19 cellular contexts compared by ENCODE assay signal in the genomic region with DNA sequence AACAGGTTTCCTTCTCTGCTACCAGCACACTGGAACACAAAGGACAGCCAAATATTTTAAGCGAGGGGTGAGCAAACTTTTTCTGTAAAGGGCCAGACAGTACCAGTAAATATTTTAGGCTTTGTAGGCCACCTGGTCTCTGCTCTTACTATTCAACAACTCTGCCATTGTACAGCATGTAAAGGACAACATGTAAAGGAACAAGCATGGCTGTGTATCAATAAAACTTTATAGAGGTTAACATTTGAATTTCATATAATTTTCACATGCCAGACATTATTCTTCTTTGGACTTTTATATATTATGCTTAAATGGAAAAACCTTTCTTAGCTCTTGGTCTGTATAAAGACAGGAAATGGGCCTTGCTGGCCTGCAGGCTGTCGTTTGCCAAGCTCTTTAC. TPM values are rescaled to one million over a fixed set of nuclear protein-coding genes. Genes with fewer than 3 reads are reported as not detected.
"Had no signal": no experiment of that assay in that cellular context is flagged by ENCODE, and none has a peak within 500 bp of the region (broad histone marks: within the 10 kb centered on the region; RNA-seq: fewer than 3 reads in every experiment).

No MANE protein-coding gene starts in this region.

- FAIRE-seq: small intestine had no signal

- H3K9me3 Mint-ChIP-seq: activated CD4-positive, alpha-beta T cell treated with anti-CD3 and anti-CD28 coated beads, Interleukin-2, amount 10 ng/mL, durations not matched to agents 24 days and 14 days; activated naive CD4-positive, alpha-beta T cell treated with anti-CD3 and anti-CD28 coated beads, Interleukin-2, amount 50 U/mL, for 24 hours; nephron; T-helper 2 cell treated with Interferon-gamma antibody and Interleukin-4, amounts not matched to agents 5 μg/mL and 100 μg/mL, for 36 hours had no signal

- H3K27me3 Mint-ChIP-seq: activated CD4-positive, alpha-beta T cell treated with anti-CD3 and anti-CD28 coated beads, Interleukin-2, amount 10 ng/mL, durations not matched to agents 24 days and 14 days; activated naive CD4-positive, alpha-beta T cell treated with anti-CD3 and anti-CD28 coated beads, Interleukin-2, amount 50 U/mL, for 24 hours had no signal

- H3K4me1 ChIP-seq: colonic mucosa had no signal

- H3K4me3 ChIP-seq: adrenal gland, colonic mucosa, stomach, testis, upper lobe of right lung had no signal

- H3K9me3 ChIP-seq: adrenal gland, colonic mucosa, stomach, testis, upper lobe of right lung had no signal

- H3K27ac Mint-ChIP-seq: activated CD4-positive, alpha-beta T cell treated with anti-CD3 and anti-CD28 coated beads, Interleukin-2, amount 10 ng/mL, durations not matched to agents 24 days and 14 days; activated naive CD4-positive, alpha-beta T cell treated with anti-CD3 and anti-CD28 coated beads, Interleukin-2, amount 50 U/mL, for 24 hours; T-helper 2 cell treated with Interferon-gamma antibody and Interleukin-4, amounts not matched to agents 5 μg/mL and 100 μg/mL, for 36 hours had no signal

- DNase-seq: activated CD4-positive, alpha-beta T cell treated with anti-CD3 and anti-CD28 coated beads, Interleukin-2, amount 10 ng/mL, durations not matched to agents 24 days and 14 days; activated CD4-positive, CD25-positive, alpha-beta regulatory T cell; adrenal gland; caudate nucleus; colonic mucosa; foreskin keratinocyte; head of caudate nucleus; nucleus accumbens; posterior cingulate gyrus; small intestine; stomach; SW 1271; testis; upper lobe of right lung had no signal

- H3K27ac ChIP-seq: colonic mucosa, foreskin keratinocyte, testis, upper lobe of right lung had no signal

- H3K27me3 ChIP-seq: adrenal gland, colonic mucosa, foreskin keratinocyte, stomach, testis, upper lobe of right lung had no signal

- H3K36me3 ChIP-seq: colonic mucosa had no signal

- H3K4me3 Mint-ChIP-seq: activated CD4-positive, alpha-beta T cell treated with anti-CD3 and anti-CD28 coated beads, Interleukin-2, amount 10 ng/mL, durations not matched to agents 24 days and 14 days; activated naive CD4-positive, alpha-beta T cell treated with anti-CD3 and anti-CD28 coated beads, Interleukin-2, amount 50 U/mL, for 24 hours; nephron; T-helper 2 cell treated with Interferon-gamma antibody and Interleukin-4, amounts not matched to agents 5 μg/mL and 100 μg/mL, for 36 hours had no signal

RNA-seq across cellular contexts. Expression of a gene that starts 49.6 kb away (rescaled TPM):
- total RNA-seq: activated CD4-positive, alpha-beta T cell treated with anti-CD3 and anti-CD28 coated beads, Interleukin-2, amount 10 ng/mL, durations not matched to agents 24 days and 14 days; colonic mucosa; foreskin keratinocyte; lung microvascular endothelial cell; SK-MEL-5; stomach; upper lobe of right lung had no signal
- polyA plus RNA-seq: foreskin keratinocyte, stomach had no signal
